Comparison of ENCODE assay signal across 8 cellular contexts in the genomic region with DNA sequence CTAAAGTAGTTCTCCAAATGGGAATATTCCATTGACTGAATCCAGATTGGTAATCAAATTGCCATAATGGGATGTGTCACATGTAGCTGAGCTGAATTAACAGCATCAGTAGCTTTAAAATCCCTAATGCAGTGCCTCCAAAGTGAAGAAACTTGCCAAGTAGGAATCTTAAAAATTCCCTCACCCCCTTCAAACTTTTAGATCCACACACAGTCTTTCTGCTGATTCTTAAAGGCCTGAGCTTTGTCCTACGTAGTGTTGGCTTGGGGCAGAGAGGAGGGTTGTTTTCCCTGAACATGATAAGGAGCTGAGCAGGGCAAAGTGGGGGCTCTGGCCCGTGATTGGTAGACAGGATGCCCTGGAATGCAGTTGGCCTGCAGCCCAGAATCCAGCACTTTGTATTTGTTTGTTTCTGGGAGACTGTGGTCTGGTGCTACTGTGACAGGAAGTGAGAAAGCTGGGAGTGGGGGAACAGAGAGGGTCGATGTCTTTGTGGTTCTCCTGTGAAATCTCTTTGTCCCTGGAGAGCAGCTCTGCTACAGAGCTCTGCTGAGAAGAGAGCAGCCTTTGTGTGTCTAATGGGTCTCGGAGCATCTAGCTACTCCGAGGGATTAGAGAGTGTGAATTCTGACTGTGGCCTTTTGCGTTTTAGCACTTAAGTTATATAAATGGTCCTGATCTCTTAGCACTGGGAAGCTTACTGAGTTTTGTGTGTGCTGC. TPM values are rescaled to one million over a fixed set of nuclear protein-coding genes. Genes with fewer than 3 reads are reported as not detected.
DNase-seq lines count a peak whose midpoint lies in the region; TF ChIP-seq lines count a peak whose summit lies in the region.

No MANE protein-coding gene starts in this region.

- intact Hi-C loops in head of caudate nucleus (cut with DNase I), result no loop called here
- intact Hi-C loops in ovary (cut with DNase I), result no loop called here

- POLR2A ChIA-PET in AG04449 (lab: Yijun Ruan, JAX), result interaction anchor here (1.0 to 2.1 kb wide), 5 partner anchors 8 to 17 kb away, joined by 4 to 14 read pairs (median 5); a partner anchor contains a TSS

- H3K4me1 ChIP-seq in ovary (ENCODE audit: insufficient read depth), result peaks cover 50% of the 10 kb centered on the region

- H3K4me3 ChIP-seq in AG04449 (ENCODE audit: low read depth, low read length) (peak overlapping the region; percentile 45), WI38 (ENCODE audit: low read depth, low read length) (peak overlapping the region; percentile 42), ovary (peak overlapping the region; percentile 17)

- DNase-seq in AG04449 (ENCODE audit: low read depth, low spot score), result peak; percentile 94
- DNase-seq in HS-5 (ENCODE audit: low read depth), result peak; percentile 93
- DNase-seq in head of caudate nucleus, result peak; percentile 41 to 90 (median 77)
- peak; percentile 88 to 96 (median 94) for DNase-seq in ovary
- DNase-seq in GM19240 (ENCODE audit: insufficient read length, low spot score), result no peak
- DNase-seq in effector CD4-positive, alpha-beta T cell, result no peak
- no peak for DNase-seq in T-helper 9 cell

- TF ChIP-seq POLR2A in ovary (IDR thresholded peaks at IDR 0.05), result peak; percentile 19

- CTCF ChIA-PET in AG04449 (lab: Yijun Ruan, JAX), result interaction anchor here (1.2 to 12.0 kb wide), 6 partner anchors 15 to 734 kb away, joined by 3 to 114 read pairs (median 4); a partner anchor contains a TSS

- no peak for TF ChIP-seq EP300 in ovary (IDR thresholded peaks at IDR 0.05)

- H3K9me3 ChIP-seq in ovary, result no peaks in the 10 kb centered on the region

- WGBS in ovary, 3 donors, result 0 to 2% (median 1%) methylated on average over 6 of the region's 6 CpGs

- no peaks in the 10 kb centered on the region for H3K36me3 ChIP-seq in ovary

- TF ChIP-seq CTCF in AG04449 (IDR thresholded peaks at IDR 0.05; ENCODE audit: insufficient read depth, low read length, missing control alignments) (no peak), WI38 (IDR thresholded peaks at IDR 0.05; ENCODE audit: low read depth, low read length) (no peak), ovary (IDR thresholded peaks at IDR 0.05) (no peak)

- H3K27me3 ChIP-seq in ovary, result no peaks in the 10 kb centered on the region

- H3K27ac ChIP-seq in ovary, result peak overlapping the region; percentile 35 to 74

RNA-seq across cellular contexts. Expression of a gene that starts 16.9 kb away (rescaled TPM):
- total RNA-seq in ovary, result 100 to 1,000 TPM in 6 of 7 donors, 10 to 100 TPM in 1; 58.4 to 134 (median 119) TPM
- 100 to 1,000 TPM in 1 of 2 donors, 10 to 100 TPM in 1; 40.3 to 153 TPM for polyA plus RNA-seq in ovary

RNA-seq across cellular contexts. Expression of a gene that starts 26.9 kb away (rescaled TPM):
- not detected for total RNA-seq in ovary
- polyA plus RNA-seq in ovary, result under 1 TPM in 1 of 2 donors, not detected in 1; 0.02 TPM

RNA-seq across cellular contexts. Expression of a gene that starts 37.2 kb away (rescaled TPM):
- 100 to 1,000 TPM in 5 of 7 donors, 10 to 100 TPM in 2; 88.1 to 244 (median 107) TPM for total RNA-seq in ovary
- polyA plus RNA-seq in ovary, result 100 to 1,000 TPM in 1 of 2 donors, 10 to 100 TPM in 1; 33.9 to 142 TPM

Comparison
In these comparisons a context has a peak if more than half of its experiments do, and no peak if none do; other contexts are left out.
1. DNase-seq: peak in AG04449 (single experiment), HS-5 (single experiment), head of caudate nucleus (42 of 42) and ovary (5 of 5); none in GM19240 (single experiment), effector CD4-positive, alpha-beta T cell (single experiment) and T-helper 9 cell (single experiment).
2. Peak in every context shown above with its lines, with median percentiles within 50 percentile points of each other: H3K4me3 ChIP-seq.